Comparison of ENCODE assay signal across 10 cellular contexts in genomic region chr5:1196562-1196961, GRCh38. TPM values are rescaled to one million over a fixed set of nuclear protein-coding genes. Genes with fewer than 3 reads are reported as not detected.
"Had no signal": no experiment of that assay in that cellular context is flagged by ENCODE, and none has a peak within 500 bp of the region (broad histone marks: within the 10 kb centered on the region; RNA-seq: fewer than 3 reads in every experiment).

No MANE protein-coding gene starts in this region.

- H3K27ac ChIP-seq: GM23248 had no signal

- H3K36me3 ChIP-seq: HAP-1 had no signal

- DNase-seq: GM23248, GOT3, H7, IMR-90, KG1 had no signal

- H3K4me3 ChIP-seq: GM23248, HAP-1, K562 had no signal

- ATAC-seq: HCT116, K562 had no signal

- H3K4me1 ChIP-seq: HAP-1 had no signal

- H3K9me3 ChIP-seq: HAP-1 had no signal

RNA-seq across cellular contexts. Expression of gene SLC6A19, which starts 4.8 kb away (rescaled TPM):
- total RNA-seq: GM23248, H4, HT-29, IMR-90 had no signal

RNA-seq across cellular contexts. Expression of gene SLC6A18, which starts 28.6 kb away (rescaled TPM):
- total RNA-seq: GM23248, H4, H7, HT-29, IMR-90, K562 had no signal
